In the genomic region with DNA sequence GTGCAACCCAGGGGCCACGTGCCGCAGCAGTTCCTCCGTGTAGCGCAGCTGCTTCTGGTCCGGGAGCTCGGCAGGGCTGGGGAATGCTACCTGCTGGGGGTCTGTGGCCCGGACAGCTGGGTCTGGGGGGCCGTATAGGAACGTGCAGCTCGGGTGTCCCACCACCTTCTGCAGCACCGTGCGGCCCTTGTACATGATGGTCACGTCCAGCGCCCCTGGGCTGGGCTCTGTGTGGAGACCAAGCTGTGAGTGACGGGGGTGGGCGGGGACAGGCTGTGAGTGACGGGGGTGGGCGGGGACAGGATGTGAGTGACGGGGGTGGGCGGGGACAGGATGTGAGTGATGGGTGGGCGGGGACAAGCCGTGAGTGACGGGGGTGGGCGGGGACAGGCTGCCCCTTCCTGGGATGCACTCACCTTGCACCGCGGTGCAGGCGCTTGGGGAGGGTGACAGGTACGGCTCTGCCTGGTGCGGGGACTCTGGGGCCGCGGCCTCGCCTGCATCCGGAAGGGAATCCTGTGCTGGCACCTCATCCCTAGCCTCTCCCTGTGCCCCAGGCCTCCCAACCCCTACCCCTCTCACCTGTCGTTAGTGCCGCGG, we compare ENCODE assay signal across 8 cellular contexts. TPM values are rescaled to one million over a fixed set of nuclear protein-coding genes. Genes with fewer than 3 reads are reported as not detected.
DNase-seq lines count a peak whose midpoint lies in the region; ATAC-seq, FAIRE-seq and TF ChIP-seq lines count a peak whose summit lies in the region.

No MANE protein-coding gene starts in this region.

- H3K36me3 ChIP-seq in kidney (ENCODE audit: control insufficient read depth in 1 of 2, insufficient read depth in 2 of 2, low read length in 2 of 2): peaks cover 12 to 30% of the 10 kb centered on the region in 2 donors

- H3K4me1 Mint-ChIP-seq in T-helper 17 cell: peaks cover 13% of the 10 kb centered on the region

- no peak for TF ChIP-seq CTCF in AG10803 (conservative IDR thresholded peaks at IDR 0.05; ENCODE audit: low read length)
- TF ChIP-seq CTCF in kidney (IDR thresholded peaks at IDR 0.05; ENCODE audit: borderline replicate concordance, extremely low read depth, insufficient read depth): no peak

- H3K9me3 ChIP-seq in T-helper 17 cell (ENCODE audit: control insufficient read depth, low read length, poor library complexity, severe bottlenecking) (no peaks in the 10 kb centered on the region), kidney (ENCODE audit: control insufficient read depth in 1 of 2, low read length in 2 of 2) (no peaks in the 10 kb centered on the region)

- intact Hi-C loops in kidney (cut with DNase I): no loop called here

- no peak overlapping the region for H3K9ac ChIP-seq in kidney (ENCODE audit: low read length in 2 of 2)

- peak overlapping the region; percentile 90 for H3K4me3 Mint-ChIP-seq in T-helper 17 cell

- no peak overlapping the region for H3K27ac ChIP-seq in kidney (ENCODE audit: low read depth in 2 of 2, low read length in 2 of 2)

- no peak overlapping the region for H3K27ac Mint-ChIP-seq in T-helper 17 cell

- DNase-seq in AG10803 (ENCODE audit: low read depth) (peak; percentile 36), HT-29 (ENCODE audit: low spot score) (peak; percentile 91), T-helper 17 cell (peak; percentile 36 to 85 (median 76)), amniotic epithelial cell (ENCODE audit: low read depth) (peak; percentile 53), kidney (peak; percentile 91), GDM1 (lab: John Stamatoyannopoulos, UW) (no peak)
- DNase-seq in stimulated activated CD8-positive, alpha-beta memory T cell treated with anti-CD3 and anti-CD28 coated beads, Interleukin-12 subunit alpha, Interleukin-12 subunit beta, amount 100 ng/mL, for 1 hour (ENCODE audit: low read depth): peak; percentile 68

- no peak for FAIRE-seq in kidney (lab: Jason Lieb, UNC)

- H3K4me3 ChIP-seq in AG10803 (ENCODE audit: low read length): no peak overlapping the region
- no peak overlapping the region for H3K4me3 ChIP-seq in kidney (ENCODE audit: low read length in 2 of 2)

- H3K36me3 Mint-ChIP-seq in T-helper 17 cell (ENCODE audit: low read depth): no peaks in the 10 kb centered on the region

- H3K4me1 ChIP-seq in kidney (ENCODE audit: control insufficient read depth in 1 of 2, insufficient read depth in 1 of 2, low read depth in 1 of 2, low read length in 2 of 2): peaks cover 0 to 16% of the 10 kb centered on the region in 2 donors

- H3K27me3 Mint-ChIP-seq in T-helper 17 cell: no peaks in the 10 kb centered on the region

- ATAC-seq in T-helper 17 cell (peak; percentile 47), HG03520 (IDR thresholded peaks at IDR 0.05; ENCODE audit: unreplicated experiment) (no peak)

RNA-seq across cellular contexts. Expression of a gene that starts 2.3 kb away (rescaled TPM):
- total RNA-seq in HT-29 (2014; rRNA removed; shearing (Covaris generic)): 263 and 329 TPM in 2 replicates
- total RNA-seq in T-helper 17 cell: 10 to 100 TPM; 40.3 to 44.0 TPM
- 36.7 TPM for total RNA-seq in kidney
- polyA plus RNA-seq in kidney (ENCODE audit: insufficient read depth, low read depth, low replicate concordance): 21.5 TPM

RNA-seq across cellular contexts. Expression of a gene that starts 11.3 kb away (rescaled TPM):
- 11.9 and 12.1 TPM in 2 replicates for total RNA-seq in HT-29 (2014; rRNA removed; shearing (Covaris generic))
- total RNA-seq in T-helper 17 cell: not detected
- 7.0 TPM for total RNA-seq in kidney
- 45.6 TPM for polyA plus RNA-seq in kidney (ENCODE audit: insufficient read depth, low read depth, low replicate concordance)

RNA-seq across cellular contexts. Expression of a gene that starts 13.5 kb away (rescaled TPM):
- total RNA-seq in HT-29 (2014; rRNA removed; shearing (Covaris generic)): not detected in 2 replicates
- total RNA-seq in T-helper 17 cell (not detected), kidney (not detected)
- not detected for polyA plus RNA-seq in kidney (ENCODE audit: insufficient read depth, low read depth, low replicate concordance)

RNA-seq across cellular contexts. Expression of a gene that starts 23.6 kb away (rescaled TPM):
- 0.34 and 0.92 TPM in 2 replicates for total RNA-seq in HT-29 (2014; rRNA removed; shearing (Covaris generic))
- under 1 TPM; 0.40 to 0.89 TPM for total RNA-seq in T-helper 17 cell
- total RNA-seq in kidney: 1.1 TPM
- polyA plus RNA-seq in kidney (ENCODE audit: insufficient read depth, low read depth, low replicate concordance): 0.47 TPM

RNA-seq across cellular contexts. Expression of a gene that starts 37.2 kb away (rescaled TPM):
- 75.3 and 82.0 TPM in 2 replicates for total RNA-seq in HT-29 (2014; rRNA removed; shearing (Covaris generic))
- total RNA-seq in T-helper 17 cell: 10 to 100 TPM; 36.7 to 44.8 TPM
- total RNA-seq in kidney: 30.9 TPM
- polyA plus RNA-seq in kidney (ENCODE audit: insufficient read depth, low read depth, low replicate concordance): 7.5 TPM
